In genomic region chr3:151171145-151171544, GRCh38 we compare ENCODE assay signal across 8 cellular contexts. TPM values are rescaled to one million over a fixed set of nuclear protein-coding genes. Genes with fewer than 3 reads are reported as not detected.
DNase-seq lines count a peak whose midpoint lies in the region; ATAC-seq, FAIRE-seq and TF ChIP-seq lines count a peak whose summit lies in the region.

No MANE protein-coding gene starts in this region.

- TF ChIP-seq EP300 in suprapubic skin (IDR thresholded peaks at IDR 0.05) = no peak

- H3K4me3 Mint-ChIP-seq in stimulated activated naive CD8-positive, alpha-beta T cell treated with anti-CD3 and anti-CD28 coated beads, Interleukin-15, Interleukin-2, amounts not matched to agents 100 ng/mL and 50 ng/mL, for 24 hours = peak overlapping the region; percentile 62

- no peak overlapping the region for H3K9ac ChIP-seq in kidney (ENCODE audit: low read length in 2 of 2)

- intact Hi-C loops in kidney (cut with DNase I) = no loop called here

- no peaks in the 10 kb centered on the region for H3K9me3 ChIP-seq in suprapubic skin
- no peaks in the 10 kb centered on the region for H3K9me3 ChIP-seq in kidney (ENCODE audit: control insufficient read depth in 1 of 2, low read length in 2 of 2)

- H3K4me1 ChIP-seq in suprapubic skin (no peaks in the 10 kb centered on the region), kidney (ENCODE audit: control insufficient read depth in 1 of 2, insufficient read depth in 1 of 2, low read depth in 1 of 2, low read length in 2 of 2) (no peaks in the 10 kb centered on the region)

- H3K27ac ChIP-seq in suprapubic skin (no peak overlapping the region), kidney (ENCODE audit: low read depth in 2 of 2, low read length in 2 of 2) (no peak overlapping the region)

- TF ChIP-seq CTCF in suprapubic skin (IDR thresholded peaks at IDR 0.05) = no peak
- TF ChIP-seq CTCF in kidney (IDR thresholded peaks at IDR 0.05; ENCODE audit: borderline replicate concordance, extremely low read depth, insufficient read depth) = no peak

- 74% methylated on average over 3 of the region's 3 CpGs for WGBS in suprapubic skin

- H3K27ac Mint-ChIP-seq in stimulated activated naive CD8-positive, alpha-beta T cell treated with anti-CD3 and anti-CD28 coated beads, Interleukin-15, Interleukin-2, amounts not matched to agents 100 ng/mL and 50 ng/mL, for 24 hours = peak overlapping the region; percentile 84

- no peaks in the 10 kb centered on the region for H3K27me3 Mint-ChIP-seq in stimulated activated naive CD8-positive, alpha-beta T cell treated with anti-CD3 and anti-CD28 coated beads, Interleukin-15, Interleukin-2, amounts not matched to agents 100 ng/mL and 50 ng/mL, for 24 hours

- H3K36me3 ChIP-seq in suprapubic skin = no peaks in the 10 kb centered on the region
- no peaks in the 10 kb centered on the region for H3K36me3 ChIP-seq in kidney (ENCODE audit: control insufficient read depth in 1 of 2, insufficient read depth in 2 of 2, low read length in 2 of 2)

- H3K27me3 ChIP-seq in suprapubic skin = no peaks in the 10 kb centered on the region

- peak; percentile 88 for FAIRE-seq in GM18507 (lab: Jason Lieb, UNC)
- FAIRE-seq in HTR-8/SVneo (lab: Jason Lieb, UNC) = no peak
- FAIRE-seq in kidney (lab: Jason Lieb, UNC) = no peak

- TF ChIP-seq POLR2A in suprapubic skin (IDR thresholded peaks at IDR 0.05) = no peak

- H3K36me3 Mint-ChIP-seq in stimulated activated naive CD8-positive, alpha-beta T cell treated with anti-CD3 and anti-CD28 coated beads, Interleukin-15, Interleukin-2, amounts not matched to agents 100 ng/mL and 50 ng/mL, for 24 hours (ENCODE audit: low read depth) = no peaks in the 10 kb centered on the region

- DNase-seq in GM18507 (ENCODE audit: extremely low spot score, insufficient read length, low read depth) = no peak
- peak; percentile 46 to 60 for DNase-seq in NOMO-1 (lab: John Stamatoyannopoulos, UW; ENCODE audit: unreplicated experiment in 2 of 2)
- DNase-seq in effector CD4-positive, alpha-beta T cell = peak; percentile 7
- DNase-seq in suprapubic skin (ENCODE audit: low spot score in 2 of 2) = no peak
- no peak for DNase-seq in HTR-8/SVneo (ENCODE audit: insufficient read length, low spot score)
- DNase-seq in kidney = no peak

- ATAC-seq in HG02588 (IDR thresholded peaks at IDR 0.05; ENCODE audit: unreplicated experiment) = peak; percentile 49

- H3K9me3 Mint-ChIP-seq in stimulated activated naive CD8-positive, alpha-beta T cell treated with anti-CD3 and anti-CD28 coated beads, Interleukin-15, Interleukin-2, amounts not matched to agents 100 ng/mL and 50 ng/mL, for 24 hours = no peaks in the 10 kb centered on the region

- peaks cover 41% of the 10 kb centered on the region for H3K4me1 Mint-ChIP-seq in stimulated activated naive CD8-positive, alpha-beta T cell treated with anti-CD3 and anti-CD28 coated beads, Interleukin-15, Interleukin-2, amounts not matched to agents 100 ng/mL and 50 ng/mL, for 24 hours (ENCODE audit: low read depth)

- no peak overlapping the region for H3K4me3 ChIP-seq in suprapubic skin
- H3K4me3 ChIP-seq in kidney (ENCODE audit: low read length in 2 of 2) = no peak overlapping the region

RNA-seq across cellular contexts. Expression of gene GPR171, which starts 31.9 kb away (rescaled TPM):
- total RNA-seq in suprapubic skin = 1 to 10 TPM in 3 of 4 donors, under 1 TPM in 1; 0.76 to 1.5 (median 1.3) TPM
- 4.9 TPM for total RNA-seq in kidney
- 0.47 TPM for polyA plus RNA-seq in kidney (ENCODE audit: insufficient read depth, low read depth, low replicate concordance)

Comparison
In these comparisons a context has a peak if more than half of its experiments do, and no peak if none do; other contexts are left out.
1. DNase-seq: peak in NOMO-1 (2 of 2) and effector CD4-positive, alpha-beta T cell (single experiment); none in GM18507 (single experiment), suprapubic skin (0 of 2), HTR-8/SVneo (single experiment) and kidney (single experiment).